8 cellular contexts compared by ENCODE assay signal in genomic region chr14:102363182-102363952, GRCh38. TPM values are rescaled to one million over a fixed set of nuclear protein-coding genes. Genes with fewer than 3 reads are reported as not detected.
DNase-seq lines count a peak whose midpoint lies in the region; ATAC-seq and TF ChIP-seq lines count a peak whose summit lies in the region.

No MANE protein-coding gene starts in this region.

- H3K36me3 ChIP-seq in fibroblast of lung (ENCODE audit: control insufficient read depth, insufficient read depth, low read length) = peaks cover under 1% of the 10 kb centered on the region
- peaks cover 0 to 4% (median 2%) of the 10 kb centered on the region in 4 donors for H3K36me3 ChIP-seq in transverse colon

- H3K27me3 Mint-ChIP-seq in activated CD8-positive, alpha-beta T cell treated with anti-CD3 and anti-CD28 coated beads, Interleukin-2, amount 10 ng/mL, durations not matched to agents 7 days and 5 days (ENCODE audit: low read depth) = no peaks in the 10 kb centered on the region
- no peaks in the 10 kb centered on the region for H3K27me3 Mint-ChIP-seq in natural killer cell treated with Interleukin-12 subunit alpha and Interleukin-12 subunit beta and Interleukin-15 and Interleukin-18, amount 100 ng/mL, for 72 hours

- peaks cover under 1% of the 10 kb centered on the region for H3K36me3 Mint-ChIP-seq in activated CD8-positive, alpha-beta T cell treated with anti-CD3 and anti-CD28 coated beads, Interleukin-2, amount 10 ng/mL, durations not matched to agents 7 days and 5 days (ENCODE audit: low read depth)
- H3K36me3 Mint-ChIP-seq in natural killer cell treated with Interleukin-12 subunit alpha and Interleukin-12 subunit beta and Interleukin-15 and Interleukin-18, amount 100 ng/mL, for 72 hours = no peaks in the 10 kb centered on the region

- CTCF ChIA-PET in activated CD8-positive, alpha-beta T cell treated with anti-CD3 and anti-CD28 coated beads, Interleukin-2, amount 10 ng/mL, durations not matched to agents 7 days and 5 days (lab: Charles Lee) = interaction anchor here (0.8 to 1.2 kb wide), 2 partner anchors 45 to 49 kb away, joined by 3 read pairs; no protein-coding TSS in a partner anchor

- POLR2A ChIA-PET in activated CD8-positive, alpha-beta T cell treated with anti-CD3 and anti-CD28 coated beads, Interleukin-2, amount 10 ng/mL, durations not matched to agents 7 days and 5 days (lab: Charles Lee) = interaction anchor here (1.1 to 2.5 kb wide), 3 partner anchors 29 to 415 kb away, joined by 3 to 19 read pairs (median 3); partner anchors contain the start of gene ZNF839

- H3K4me3 Mint-ChIP-seq in activated CD8-positive, alpha-beta T cell treated with anti-CD3 and anti-CD28 coated beads, Interleukin-2, amount 10 ng/mL, durations not matched to agents 7 days and 5 days = peak overlapping the region; percentile 93
- H3K4me3 Mint-ChIP-seq in natural killer cell treated with Interleukin-12 subunit alpha and Interleukin-12 subunit beta and Interleukin-15 and Interleukin-18, amount 100 ng/mL, for 72 hours = no peak overlapping the region

- H3K4me1 Mint-ChIP-seq in activated CD8-positive, alpha-beta T cell treated with anti-CD3 and anti-CD28 coated beads, Interleukin-2, amount 10 ng/mL, durations not matched to agents 7 days and 5 days (ENCODE audit: low read depth) = peaks cover 41% of the 10 kb centered on the region
- H3K4me1 Mint-ChIP-seq in natural killer cell treated with Interleukin-12 subunit alpha and Interleukin-12 subunit beta and Interleukin-15 and Interleukin-18, amount 100 ng/mL, for 72 hours (ENCODE audit: low read depth in 2 of 2) = peaks cover 27% of the 10 kb centered on the region in 2 donors

- peak overlapping the region; percentile 77 for H2AFZ ChIP-seq in fibroblast of lung (ENCODE audit: low read length)

- DNase-seq in GM03348 (ENCODE audit: low spot score) (peak; percentile 71), KBM-7 (peak; percentile 21), fibroblast of lung (ENCODE audit: low read depth in 2 of 2) (peak; percentile 30 to 58), transverse colon (peak; percentile 40)
- peak; percentile 48 for DNase-seq in activated CD8-positive, alpha-beta T cell treated with anti-CD3 and anti-CD28 coated beads, Interleukin-2, amount 10 ng/mL, durations not matched to agents 7 days and 5 days
- no peak for DNase-seq in natural killer cell treated with Interleukin-12 subunit alpha and Interleukin-12 subunit beta and Interleukin-15 and Interleukin-18, amount 100 ng/mL, for 72 hours (ENCODE audit: low spot score)

- no peak for TF ChIP-seq POLR2A in transverse colon (IDR thresholded peaks at IDR 0.05)

- H3K27ac Mint-ChIP-seq in activated CD8-positive, alpha-beta T cell treated with anti-CD3 and anti-CD28 coated beads, Interleukin-2, amount 10 ng/mL, durations not matched to agents 7 days and 5 days = peak overlapping the region; percentile 88
- H3K27ac Mint-ChIP-seq in natural killer cell treated with Interleukin-12 subunit alpha and Interleukin-12 subunit beta and Interleukin-15 and Interleukin-18, amount 100 ng/mL, for 72 hours = no peak overlapping the region

- TF ChIP-seq CTCF in fibroblast of lung (conservative IDR thresholded peaks at IDR 0.05 in 1 of 2, IDR thresholded peaks at IDR 0.05 in 1 of 2; ENCODE audit: low read depth in 1 of 2, low read length in 2 of 2) (no peak), transverse colon (IDR thresholded peaks at IDR 0.05) (no peak)

- peak overlapping the region; percentile 64 to 95 (median 86) for H3K4me3 ChIP-seq in fibroblast of lung (replicated peaks in 1 of 4; ENCODE audit: control extremely low read depth in 1 of 4, insufficient read depth in 1 of 4, low read depth in 3 of 4, low read length in 4 of 4)
- peak overlapping the region; percentile 85 to 99 (median 94) for H3K4me3 ChIP-seq in transverse colon

- peak; percentile 24 for ATAC-seq in GM21619 (IDR thresholded peaks at IDR 0.05; ENCODE audit: unreplicated experiment)
- ATAC-seq in activated CD8-positive, alpha-beta T cell treated with anti-CD3 and anti-CD28 coated beads, Interleukin-2, amount 10 ng/mL, durations not matched to agents 7 days and 5 days = peak; percentile 50
- peak; percentile 16 to 53 for ATAC-seq in natural killer cell treated with Interleukin-12 subunit alpha and Interleukin-12 subunit beta and Interleukin-15 and Interleukin-18, amount 100 ng/mL, for 72 hours
- no peak for ATAC-seq in HG03469 (IDR thresholded peaks at IDR 0.05; ENCODE audit: unreplicated experiment)

- 4 to 32% methylated on average over 4 to 31 of the region's 53 CpGs for WGBS in transverse colon (ENCODE audit: low coverage in 1 of 2), 2 donors

- H3K9me3 ChIP-seq in fibroblast of lung (ENCODE audit: control insufficient read depth, insufficient read depth, low read depth, low read length) (no peaks in the 10 kb centered on the region), transverse colon (no peaks in the 10 kb centered on the region)

- peak overlapping the region; percentile 73 for H3K4me2 ChIP-seq in fibroblast of lung (ENCODE audit: extremely low read depth, insufficient read depth, low read length)

- H3K27ac ChIP-seq in fibroblast of lung (ENCODE audit: insufficient read depth, low read length) = peak overlapping the region; percentile 97
- H3K27ac ChIP-seq in transverse colon = peak overlapping the region; percentile 93 to 98 (median 97)

- H3K9ac ChIP-seq in fibroblast of lung (ENCODE audit: insufficient read depth, low read length) = peak overlapping the region; percentile 94

- H3K4me1 ChIP-seq in fibroblast of lung (ENCODE audit: control insufficient read depth, extremely low read depth, insufficient read depth, low read length) = peaks cover 9% of the 10 kb centered on the region
- H3K4me1 ChIP-seq in transverse colon = peaks cover 17 to 22% (median 20%) of the 10 kb centered on the region in 4 donors

- no peaks in the 10 kb centered on the region for H4K20me1 ChIP-seq in fibroblast of lung (ENCODE audit: control insufficient read depth, extremely low read depth, insufficient read depth, low read length)

- intact Hi-C loops in transverse colon (cut with DNase I; ENCODE audit: low total_unique reads) = loop anchor here (5.0 kb wide), 1 partner anchor 1859 kb away; no protein-coding TSS in a partner anchor

- no peak for TF ChIP-seq EP300 in transverse colon (IDR thresholded peaks at IDR 0.05; ENCODE audit: low read depth)

- H3K27me3 ChIP-seq in fibroblast of lung (ENCODE audit: control insufficient read depth, insufficient read depth, low read length) (no peaks in the 10 kb centered on the region), transverse colon (no peaks in the 10 kb centered on the region)

- no peaks in the 10 kb centered on the region for H3K9me3 Mint-ChIP-seq in activated CD8-positive, alpha-beta T cell treated with anti-CD3 and anti-CD28 coated beads, Interleukin-2, amount 10 ng/mL, durations not matched to agents 7 days and 5 days (ENCODE audit: insufficient read depth)
- H3K9me3 Mint-ChIP-seq in natural killer cell treated with Interleukin-12 subunit alpha and Interleukin-12 subunit beta and Interleukin-15 and Interleukin-18, amount 100 ng/mL, for 72 hours = no peaks in the 10 kb centered on the region

- peaks cover 34% of the 10 kb centered on the region for H3K79me2 ChIP-seq in fibroblast of lung (ENCODE audit: control insufficient read depth, insufficient read depth, low read length)

- in situ Hi-C loops in KBM-7 (cut with MboI; ENCODE audit: low pct_unique_long_range_greater_than_20kb, low sequenced_read_pairs) = no loop called here
- in situ Hi-C loops in transverse colon (cut with MboI; ENCODE audit: low pct_ligation_motif_present in 1 of 4, low pct_unique_long_range_greater_than_20kb in 1 of 4, low sequenced_read_pairs in 3 of 4) = loop anchor here in 1 of 4 donors (25.0 kb wide), 1 partner anchor 149 kb away; the partner anchor contains the start of gene ANKRD9

RNA-seq across cellular contexts. Expression of gene TECPR2, which starts 0.6 kb away (rescaled TPM):
- total RNA-seq in activated CD8-positive, alpha-beta T cell treated with anti-CD3 and anti-CD28 coated beads, Interleukin-2, amount 10 ng/mL, durations not matched to agents 7 days and 5 days = 1 to 10 TPM; 8.0 to 9.4 TPM
- total RNA-seq in fibroblast of lung (10.3 and 17.8 TPM in 2 replicates), transverse colon (10 to 100 TPM; 12.6 to 47.4 (median 17.9) TPM)
- polyA plus RNA-seq in fibroblast of lung = 9.2 and 10.5 TPM in 2 replicates
- polyA plus RNA-seq in fibroblast of lung (2012) = 11.1 and 12.3 TPM in 2 replicates
- 27.8 and 38.0 TPM in 2 replicates for polyA minus RNA-seq in fibroblast of lung (ENCODE audit: low replicate concordance)
- total RNA-seq in natural killer cell treated with Interleukin-12 subunit alpha and Interleukin-12 subunit beta and Interleukin-15 and Interleukin-18, amount 100 ng/mL, for 72 hours = 10 to 100 TPM; 12.2 to 17.2 TPM

RNA-seq across cellular contexts. Expression of gene CINP, which starts 0.7 kb away (rescaled TPM):
- total RNA-seq in activated CD8-positive, alpha-beta T cell treated with anti-CD3 and anti-CD28 coated beads, Interleukin-2, amount 10 ng/mL, durations not matched to agents 7 days and 5 days = 10 to 100 TPM; 31.1 to 33.4 TPM
- 41.6 and 42.8 TPM in 2 replicates for total RNA-seq in fibroblast of lung
- 71.8 and 84.1 TPM in 2 replicates for polyA plus RNA-seq in fibroblast of lung
- 50.6 and 61.2 TPM in 2 replicates for polyA plus RNA-seq in fibroblast of lung (2012)
- polyA minus RNA-seq in fibroblast of lung (ENCODE audit: low replicate concordance) = 19.1 and 39.8 TPM in 2 replicates
- 10 to 100 TPM; 38.5 to 39.1 TPM for total RNA-seq in natural killer cell treated with Interleukin-12 subunit alpha and Interleukin-12 subunit beta and Interleukin-15 and Interleukin-18, amount 100 ng/mL, for 72 hours
- 10 to 100 TPM; 10.5 to 32.0 (median 19.0) TPM for total RNA-seq in transverse colon

RNA-seq across cellular contexts. Expression of gene ZNF839, which starts 43.8 kb away (rescaled TPM):
- 10 to 100 TPM; 18.1 to 18.4 TPM for total RNA-seq in activated CD8-positive, alpha-beta T cell treated with anti-CD3 and anti-CD28 coated beads, Interleukin-2, amount 10 ng/mL, durations not matched to agents 7 days and 5 days
- 8.2 and 8.8 TPM in 2 replicates for total RNA-seq in fibroblast of lung
- polyA plus RNA-seq in fibroblast of lung = 5.7 and 6.6 TPM in 2 replicates
- polyA plus RNA-seq in fibroblast of lung (2012) = 3.9 and 4.5 TPM in 2 replicates
- polyA minus RNA-seq in fibroblast of lung (ENCODE audit: low replicate concordance) = 5.1 and 10.2 TPM in 2 replicates
- 10 to 100 TPM; 10.5 to 23.8 TPM for total RNA-seq in natural killer cell treated with Interleukin-12 subunit alpha and Interleukin-12 subunit beta and Interleukin-15 and Interleukin-18, amount 100 ng/mL, for 72 hours
- total RNA-seq in transverse colon = 10 to 100 TPM in 3 of 4 donors, 1 to 10 TPM in 1; 6.7 to 14.1 (median 11.1) TPM

RNA-seq across cellular contexts. Expression of gene MOK, which starts 58.4 kb away (rescaled TPM):
- 1 to 10 TPM; 3.3 to 4.1 TPM for total RNA-seq in activated CD8-positive, alpha-beta T cell treated with anti-CD3 and anti-CD28 coated beads, Interleukin-2, amount 10 ng/mL, durations not matched to agents 7 days and 5 days
- total RNA-seq in fibroblast of lung (3.6 and 4.3 TPM in 2 replicates), transverse colon (10 to 100 TPM in 2 of 4 donors, 1 to 10 TPM in 2; 3.0 to 16.0 (median 11.1) TPM)
- 4.7 and 5.9 TPM in 2 replicates for polyA plus RNA-seq in fibroblast of lung
- polyA plus RNA-seq in fibroblast of lung (2012) = 4.5 TPM in 2 replicates
- 4.9 and 11.3 TPM in 2 replicates for polyA minus RNA-seq in fibroblast of lung (ENCODE audit: low replicate concordance)
- 1 to 10 TPM; 3.0 to 5.9 TPM for total RNA-seq in natural killer cell treated with Interleukin-12 subunit alpha and Interleukin-12 subunit beta and Interleukin-15 and Interleukin-18, amount 100 ng/mL, for 72 hours
